Comparison of ENCODE assay signal across 16 cellular contexts in the genomic region with DNA sequence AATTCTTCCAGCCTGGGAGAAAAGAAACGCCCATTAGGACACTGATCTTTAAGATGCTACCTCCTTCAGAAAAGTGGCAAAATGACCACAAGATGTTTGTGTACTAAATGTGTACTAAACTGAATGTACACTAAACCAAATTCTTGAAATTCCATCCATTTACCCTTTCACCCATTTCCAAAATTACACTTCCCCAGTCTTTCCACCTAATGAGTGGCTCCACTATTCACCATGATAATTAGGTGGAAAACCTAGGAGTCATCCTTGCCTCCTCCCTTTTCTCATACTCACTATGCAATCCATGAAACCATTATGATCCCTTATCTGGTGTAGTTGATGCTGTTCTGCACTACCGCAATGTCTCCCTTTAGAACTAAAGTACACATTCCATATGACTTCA.
DNase-seq lines count a peak whose midpoint lies in the region; ATAC-seq, FAIRE-seq and TF ChIP-seq lines count a peak whose summit lies in the region.
"Had no signal": no experiment of that assay in that cellular context is flagged by ENCODE, and none has a peak within 500 bp of the region (broad histone marks: within the 10 kb centered on the region; RNA-seq: fewer than 3 reads in every experiment).

No MANE protein-coding gene starts in this region.

- H3K9ac ChIP-seq in HUES6 (ENCODE audit: low read length) = no peak overlapping the region

- peaks cover 24% of the 10 kb centered on the region for H3K4me1 Mint-ChIP-seq in MCF 10A (ENCODE audit: insufficient read depth, unreplicated experiment)

- BruUV-seq in MCF 10A (replicated peaks; lab: Mats Ljungman, UMichigan) = no TSS peak

- H3K27me3 ChIP-seq in HUES6 (ENCODE audit: control insufficient read depth, insufficient read depth, low read length) (no peaks in the 10 kb centered on the region), muscle layer of duodenum (ENCODE audit: low read depth, low read length) (no peaks in the 10 kb centered on the region)
- H3K27me3 ChIP-seq: spleen had no signal

- H3K4me1 ChIP-seq in A549 (peaks cover 81% of the 10 kb centered on the region), HUES6 (ENCODE audit: control insufficient read depth, insufficient read depth, low read length) (peaks cover 20% of the 10 kb centered on the region; the same call in 1 of the 2 replicates), muscle layer of duodenum (ENCODE audit: control insufficient read depth in 1 of 2, insufficient read depth in 2 of 2, low read length in 2 of 2) (peaks cover 0 to 6% of the 10 kb centered on the region in 2 donors)

- no peak for FAIRE-seq in A549 (lab: Jason Lieb, UNC)

- H3K4me2 ChIP-seq in A549 = peak overlapping the region; percentile 61

- POLR2A ChIA-PET in A549 (lab: Yijun Ruan, JAX) = interaction anchor here (0.9 to 1.0 kb wide), 2 partner anchors 11 to 452 kb away, joined by 4 to 7 read pairs; a partner anchor contains a TSS
- POLR2A ChIA-PET in MCF 10A (lab: Yijun Ruan, JAX) = no interaction called here

- DNase-seq in A549 (ENCODE audit: low read depth in 1 of 2, low spot score in 1 of 2) (no peak), MCF 10A (ENCODE audit: unreplicated experiment) (no peak), germinal center (ENCODE audit: low spot score) (no peak), coronary artery (ENCODE audit: low spot score) (no peak), cardiac septum (ENCODE audit: low spot score) (no peak)
- no peak for DNase-seq in activated T-cell treated with anti-CD3 and anti-CD28 coated beads, Interleukin-2, amount 50 U/mL, for 48 hours
- DNase-seq: activated CD4-positive, CD25-positive, alpha-beta regulatory T cell treated with anti-CD3 and anti-CD28 coated beads, Interleukin-2, amount 50 U/mL, for 72 hours; activated T-cell treated with anti-CD3 and anti-CD28 coated beads, Interleukin-2, amount 50 U/mL, for 24 hours; NCI-H1694 treated with DMSO at 0.1 percent for 48 hours; NCI-H524 treated with DMSO at 0.1 percent for 48 hours; RPMI8226; spleen had no signal

- no peak for TF ChIP-seq POLR2A in A549 (IDR thresholded peaks at IDR 0.05; ENCODE audit: low read length)

- CTCF ChIA-PET in A549 (lab: Yijun Ruan, JAX) (interaction anchor here (1.1 to 2.1 kb wide), 4 partner anchors 12 to 360 kb away, joined by 3 to 6 read pairs (median 4); no protein-coding TSS in a partner anchor), MCF 10A (lab: Yijun Ruan, JAX) (interaction anchor here (0.6 kb wide), 2 partner anchors 65 to 103 kb away, joined by 3 to 4 read pairs; no protein-coding TSS in a partner anchor)

- H3K36me3 Mint-ChIP-seq in MCF 10A (ENCODE audit: insufficient read depth, unreplicated experiment) = peaks cover 4% of the 10 kb centered on the region

- no peak for TF ChIP-seq EP300 in A549 (IDR thresholded peaks at IDR 0.05)

- intact Hi-C loops in MCF 10A (cut with micrococcal nuclease) = no loop called here
- intact Hi-C loops in cardiac septum (cut with DNase I) = loop anchor here (10.0 kb wide), 1 partner anchor 314 kb away; no protein-coding TSS in a partner anchor

- H3K36me3 ChIP-seq in HUES6 (ENCODE audit: control insufficient read depth, insufficient read depth, low read length) (no peaks in the 10 kb centered on the region), muscle layer of duodenum (ENCODE audit: control insufficient read depth in 1 of 2, insufficient read depth in 2 of 2, low read length in 2 of 2) (no peaks in the 10 kb centered on the region)
- H3K36me3 ChIP-seq: spleen had no signal

- 0 out of 3 replicates have a peak, but pooled peaks cover 6% of the 10 kb centered on the region for H3K9me3 ChIP-seq in A549
- H3K9me3 ChIP-seq in HUES6 (ENCODE audit: control insufficient read depth, insufficient read depth, low read depth, low read length) = no peaks in the 10 kb centered on the region
- H3K9me3 ChIP-seq in muscle layer of duodenum (ENCODE audit: control insufficient read depth in 1 of 2, low read length in 2 of 2) = no peaks in the 10 kb centered on the region
- H3K9me3 ChIP-seq: spleen had no signal

- H3K4me3 Mint-ChIP-seq in MCF 10A (ENCODE audit: unreplicated experiment) = no peak overlapping the region
- H3K4me3 Mint-ChIP-seq: activated T-cell treated with anti-CD3 and anti-CD28 coated beads, Interleukin-2, amount 50 U/mL, for 24 hours had no signal

- no peak for TF ChIP-seq RAD21 in A549 (conservative IDR thresholded peaks at IDR 0.05 in 1 of 2, IDR thresholded peaks at IDR 0.05 in 1 of 2)

- H3K4me3 ChIP-seq in A549 (no peak overlapping the region), HUES6 (ENCODE audit: low read depth, low read length) (no peak overlapping the region), muscle layer of duodenum (ENCODE audit: low read depth in 1 of 2, low read length in 2 of 2) (peak overlapping the region in 1 of 2 donors; percentile 1), coronary artery (no peak overlapping the region)
- H3K4me3 ChIP-seq: lung, spleen had no signal

- H3K27ac ChIP-seq in A549 = peak overlapping the region; percentile 87 to 99
- peak overlapping the region; percentile 5; the same call in 1 of the 2 replicates for H3K27ac ChIP-seq in HUES6 (ENCODE audit: low read depth, low read length)
- H3K27ac ChIP-seq in muscle layer of duodenum (ENCODE audit: low read length) = peak overlapping the region; percentile 86
- peak overlapping the region in 1 of 2 donors; percentile 51 for H3K27ac ChIP-seq in coronary artery
- H3K27ac ChIP-seq: HL-60 had no signal

- H3K27me3 Mint-ChIP-seq in MCF 10A (ENCODE audit: insufficient read depth, unreplicated experiment) = no peaks in the 10 kb centered on the region

- H3K9me3 Mint-ChIP-seq in MCF 10A (ENCODE audit: unreplicated experiment) = no peaks in the 10 kb centered on the region
- H3K9me3 Mint-ChIP-seq: activated T-cell treated with anti-CD3 and anti-CD28 coated beads, Interleukin-2, amount 50 U/mL, for 24 hours had no signal

- H3K27ac Mint-ChIP-seq in MCF 10A (ENCODE audit: low read depth, unreplicated experiment) = peak overlapping the region; percentile 21
- H3K27ac Mint-ChIP-seq: activated T-cell treated with anti-CD3 and anti-CD28 coated beads, Interleukin-2, amount 50 U/mL, for 24 hours had no signal

- ATAC-seq in A549 = peak in 1 of 2 experiments; percentile 5; a peak in 1 of 6 replicates

- 47% methylated on average over 2 of the region's 2 CpGs for WGBS in A549 (ENCODE audit: missing lambda C conversion rate)

- no peak for TF ChIP-seq CTCF in A549 (IDR thresholded peaks at IDR 0.05)
- no peak for TF ChIP-seq CTCF in MCF 10A (IDR thresholded peaks at IDR 0.05; ENCODE audit: unreplicated experiment)
- TF ChIP-seq CTCF in coronary artery (IDR thresholded peaks at IDR 0.05) = no peak

TF ChIP-seq in A549, 52 proteins besides CTCF, POLR2A, EP300 and RAD21:
- TF ChIP-seq, protein P1, sequence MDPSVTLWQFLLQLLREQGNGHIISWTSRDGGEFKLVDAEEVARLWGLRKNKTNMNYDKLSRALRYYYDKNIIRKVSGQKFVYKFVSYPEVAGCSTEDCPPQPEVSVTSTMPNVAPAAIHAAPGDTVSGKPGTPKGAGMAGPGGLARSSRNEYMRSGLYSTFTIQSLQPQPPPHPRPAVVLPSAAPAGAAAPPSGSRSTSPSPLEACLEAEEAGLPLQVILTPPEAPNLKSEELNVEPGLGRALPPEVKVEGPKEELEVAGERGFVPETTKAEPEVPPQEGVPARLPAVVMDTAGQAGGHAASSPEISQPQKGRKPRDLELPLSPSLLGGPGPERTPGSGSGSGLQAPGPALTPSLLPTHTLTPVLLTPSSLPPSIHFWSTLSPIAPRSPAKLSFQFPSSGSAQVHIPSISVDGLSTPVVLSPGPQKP (IDR thresholded peaks at IDR 0.05; ENCODE audit: low read depth, low read length) = no peak
- TF ChIP-seq ZSCAN20 (CRISPR knock-in tag; IDR thresholded peaks at IDR 0.05) (no peak), MAFK (IDR thresholded peaks at IDR 0.05; ENCODE audit: partially characterized antibody) (no peak), CHD2 (IDR thresholded peaks at IDR 0.05; ENCODE audit: low read length, partially characterized antibody) (no peak), HOXA7 (CRISPR knock-in tag; IDR thresholded peaks at IDR 0.05) (no peak), EHMT2 (IDR thresholded peaks at IDR 0.05; ENCODE audit: low read depth) (no peak), KDM1A (IDR thresholded peaks at IDR 0.05; ENCODE audit: low read depth) (no peak), NR3C1 (IDR thresholded peaks at IDR 0.05) (no peak), NFE2L2 (conservative IDR thresholded peaks at IDR 0.05; ENCODE audit: low read length) (no peak), KDM5A (IDR thresholded peaks at IDR 0.05) (no peak)
- TF ChIP-seq, protein P2, sequence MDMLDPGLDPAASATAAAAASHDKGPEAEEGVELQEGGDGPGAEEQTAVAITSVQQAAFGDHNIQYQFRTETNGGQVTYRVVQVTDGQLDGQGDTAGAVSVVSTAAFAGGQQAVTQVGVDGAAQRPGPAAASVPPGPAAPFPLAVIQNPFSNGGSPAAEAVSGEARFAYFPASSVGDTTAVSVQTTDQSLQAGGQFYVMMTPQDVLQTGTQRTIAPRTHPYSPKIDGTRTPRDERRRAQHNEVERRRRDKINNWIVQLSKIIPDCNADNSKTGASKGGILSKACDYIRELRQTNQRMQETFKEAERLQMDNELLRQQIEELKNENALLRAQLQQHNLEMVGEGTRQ (IDR thresholded peaks at IDR 0.05) = no peak
